In genomic region chr20:49216991-49217578, GRCh38 we compare ENCODE assay signal across 8 cellular contexts. TPM values are rescaled to one million over a fixed set of nuclear protein-coding genes. Genes with fewer than 3 reads are reported as not detected.
DNase-seq lines count a peak whose midpoint lies in the region; ATAC-seq and TF ChIP-seq lines count a peak whose summit lies in the region.

No MANE protein-coding gene starts in this region.

- H3K9me3 ChIP-seq in OCI-LY7 (ENCODE audit: low read length), result no peaks in the 10 kb centered on the region

- peak; percentile 97 for DNase-seq in DMS53 (lab: John Stamatoyannopoulos, UW)
- DNase-seq in OCI-LY7 (ENCODE audit: low spot score), result peak; percentile 90
- DNase-seq in activated CD8-positive, alpha-beta memory T cell treated with anti-CD3 and anti-CD28 coated beads, Interleukin-2, amount 50 U/mL, for 4 hours, result peak; percentile 96
- peak; percentile 96 for DNase-seq in epithelial cell of esophagus (ENCODE audit: low read depth)
- peak; percentile 94 for DNase-seq in mucosa of gallbladder (ENCODE audit: low spot score)
- peak; percentile 89 for DNase-seq in stimulated activated CD8-positive, alpha-beta memory T cell treated with anti-CD3 and anti-CD28 coated beads, Interleukin-4, amount 100 ng/mL, for 24 hours (ENCODE audit: low read depth)

- peak overlapping the region; percentile 82 for H2AFZ ChIP-seq in KMS-11 (ENCODE audit: low read depth)
- peak overlapping the region; percentile 95 for H2AFZ ChIP-seq in OCI-LY7 (ENCODE audit: low read length)

- H4K20me1 ChIP-seq in KMS-11 (ENCODE audit: insufficient read depth) (no peaks in the 10 kb centered on the region), OCI-LY7 (ENCODE audit: insufficient read depth, low read length) (no peaks in the 10 kb centered on the region)

- BruUV-seq in OCI-LY7 (replicated peaks; lab: Mats Ljungman, UMichigan), result no TSS peak

- H3K4me3 ChIP-seq in KMS-11 (IDR thresholded peaks at IDR 0.05; ENCODE audit: insufficient read depth, low read depth, low read length) (no peak overlapping the region), OCI-LY7 (ENCODE audit: low read depth, low read length, poor library complexity, severe bottlenecking) (peak overlapping the region; percentile 5), epithelial cell of esophagus (ENCODE audit: low read length) (no peak overlapping the region)

- no peaks in the 10 kb centered on the region for H3K9me2 ChIP-seq in OCI-LY7 (ENCODE audit: insufficient read depth, low read length)

- H3K4me2 ChIP-seq in KMS-11 (peak overlapping the region; percentile 67), OCI-LY7 (ENCODE audit: low read length) (peak overlapping the region; percentile 44)

- H3K4me1 ChIP-seq in KMS-11 (ENCODE audit: low read depth, poor library complexity, severe bottlenecking) (peaks cover 23% of the 10 kb centered on the region), OCI-LY7 (ENCODE audit: insufficient read depth, low read length, poor library complexity, severe bottlenecking) (peaks cover 24% of the 10 kb centered on the region)

- intact Hi-C loops in OCI-LY7 (cut with micrococcal nuclease; ENCODE audit: unreplicated experiment), result loop anchor here (1.0 to 5.0 kb wide), 2 partner anchors 84 to 170 kb away; partner anchors contain the start of gene CSE1L

- H3K27ac ChIP-seq in KMS-11 (no peak overlapping the region), OCI-LY7 (ENCODE audit: low read depth, low read length, poor library complexity, severe bottlenecking) (no peak overlapping the region)

- POLR2A ChIA-PET in OCI-LY7 (lab: Charles Lee), result interaction anchor here (0.6 to 2.0 kb wide), 7 partner anchors 33 to 287 kb away, joined by 3 to 7 read pairs (median 4); no protein-coding TSS in a partner anchor

- H3K36me3 ChIP-seq in KMS-11 (ENCODE audit: insufficient read depth) (peaks cover 8% of the 10 kb centered on the region; the same call in 1 of the 2 replicates), OCI-LY7 (ENCODE audit: insufficient read depth, low read length) (peaks cover 10% of the 10 kb centered on the region)

- no peaks in the 10 kb centered on the region for H3K27me3 ChIP-seq in KMS-11 (ENCODE audit: insufficient read depth, low read depth)

- ATAC-seq in GM19397 (IDR thresholded peaks at IDR 0.05; ENCODE audit: unreplicated experiment), result no peak

- no peak overlapping the region for H3K9ac ChIP-seq in KMS-11

- peak; percentile 99 for TF ChIP-seq CTCF in KMS-11 (conservative IDR thresholded peaks at IDR 0.05; ENCODE audit: low read depth, low read length)
- TF ChIP-seq CTCF in OCI-LY7 (conservative IDR thresholded peaks at IDR 0.05; ENCODE audit: low read length), result peak; percentile 98
- TF ChIP-seq CTCF in epithelial cell of esophagus (IDR thresholded peaks at IDR 0.05; ENCODE audit: insufficient read depth, low read depth, low read length, missing control alignments), result peak; percentile 96

- CTCF ChIA-PET in OCI-LY7 (lab: Charles Lee; ENCODE audit: unreplicated experiment), result interaction anchor here (0.7 to 0.9 kb wide), 3 partner anchors 12 to 83 kb away, joined by 3 read pairs; no protein-coding TSS in a partner anchor

- H3K79me2 ChIP-seq in KMS-11 (ENCODE audit: insufficient read depth, low read depth) (peaks cover 26% of the 10 kb centered on the region), OCI-LY7 (ENCODE audit: insufficient read depth, low read depth, low read length) (peaks cover 26% of the 10 kb centered on the region)

RNA-seq across cellular contexts. Expression of gene DDX27, which starts 2.1 kb away (rescaled TPM):
- 48.2 and 53.9 TPM in 2 replicates for total RNA-seq in OCI-LY7 (2014; rRNA removed; shearing (Covaris generic))
- total RNA-seq in OCI-LY7 (2022), result 54.3 and 57.0 TPM in 2 replicates
- 32.6 TPM for total RNA-seq in mucosa of gallbladder

RNA-seq across cellular contexts. Expression of gene STAU1, which starts 29.0 kb away (rescaled TPM):
- 36.8 and 40.7 TPM in 2 replicates for total RNA-seq in OCI-LY7 (2014; rRNA removed; shearing (Covaris generic))
- 66.8 and 70.2 TPM in 2 replicates for total RNA-seq in OCI-LY7 (2022)
- 111 TPM for total RNA-seq in mucosa of gallbladder
